In the genomic region with DNA sequence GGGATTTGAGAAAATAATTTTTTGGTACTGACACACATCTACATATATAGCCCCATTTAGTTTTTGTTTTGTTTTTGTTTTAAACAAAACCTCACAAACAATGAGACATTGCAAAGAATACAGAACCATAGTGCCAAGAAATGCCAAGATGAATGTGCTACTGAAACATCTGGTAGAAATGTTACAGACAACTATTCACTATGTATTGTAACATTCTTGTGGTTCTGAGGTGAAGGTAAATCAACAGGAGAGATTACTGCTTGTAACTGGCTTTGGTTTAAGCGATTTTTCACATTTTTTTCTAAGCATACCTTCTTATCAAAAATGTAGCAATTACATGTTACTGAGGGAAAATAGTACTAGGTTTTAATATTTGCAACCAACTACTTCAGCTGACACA, we compare ENCODE assay signal across 23 cellular contexts.
"Had no signal": no experiment of that assay in that cellular context is flagged by ENCODE, and none has a peak within 500 bp of the region (broad histone marks: within the 10 kb centered on the region; RNA-seq: fewer than 3 reads in every experiment).

No MANE protein-coding gene starts in this region.

- ATAC-seq: activated naive CD4-positive, alpha-beta T cell treated with anti-CD3 and anti-CD28 coated beads, Interleukin-2, amount 50 U/mL, for 72 hours; left lung; stimulated activated naive B cell treated with anti-CD40 and anti-IgM and Interleukin-4, amounts not matched to agents 10 μg/mL and 1 μg/mL and 100 μg/mL, for 72 hours had no signal

- H3K9me3 Mint-ChIP-seq: activated T-helper 1 cell treated with anti-CD3 and anti-CD28 coated beads, Interleukin-12 subunit alpha, Interleukin-12 subunit beta, Interleukin-2, Interleukin-4 antibody, amounts not matched to agents 30 ng/mL and 10 ng/mL and 1 ng/mL, durations not matched to agents 14 hours and 24 hours and 36 hours had no signal

- H3K36me3 Mint-ChIP-seq: activated naive CD4-positive, alpha-beta T cell treated with anti-CD3 and anti-CD28 coated beads, Interleukin-2, amount 50 U/mL, for 72 hours; stimulated activated naive B cell treated with anti-CD40 and anti-IgM and Interleukin-4, amounts not matched to agents 10 μg/mL and 1 μg/mL and 100 μg/mL, for 72 hours had no signal

- FAIRE-seq: keratinocyte, TTC549 had no signal

- H3K27ac ChIP-seq: brain microvascular endothelial cell, esophagus squamous epithelium, left lung, spleen, thoracic aorta had no signal

- H3K27me3 ChIP-seq: brain microvascular endothelial cell, esophagus squamous epithelium, left lung, spleen had no signal

- H3K4me3 ChIP-seq: esophagus squamous epithelium, left lung, spleen, thoracic aorta had no signal

- H3K4me3 Mint-ChIP-seq: activated T-helper 1 cell treated with anti-CD3 and anti-CD28 coated beads, Interleukin-12 subunit alpha, Interleukin-12 subunit beta, Interleukin-2, Interleukin-4 antibody, amounts not matched to agents 30 ng/mL and 10 ng/mL and 1 ng/mL, durations not matched to agents 14 hours and 24 hours and 36 hours; dendritic cell treated with granulocyte-macrophage colony-stimulating factor and Interleukin-4, amounts not matched to agents 40 ng/mL and 50 ng/mL, for 4 days; nephron; stimulated activated naive B cell treated with anti-CD40 and anti-IgM and Interleukin-4, amounts not matched to agents 10 μg/mL and 1 μg/mL and 100 μg/mL, for 72 hours; T-helper 2 cell treated with Interferon-gamma antibody and Interleukin-4, amounts not matched to agents 5 μg/mL and 100 μg/mL, for 36 hours had no signal

- H3K9me3 ChIP-seq: esophagus squamous epithelium, thoracic aorta had no signal

- H3K36me3 ChIP-seq: brain microvascular endothelial cell, esophagus squamous epithelium, left lung, spleen, thoracic aorta had no signal

- H3K4me1 ChIP-seq: esophagus squamous epithelium, left lung, spleen had no signal

- H3K27ac Mint-ChIP-seq: activated naive CD4-positive, alpha-beta T cell treated with anti-CD3 and anti-CD28 coated beads, Interleukin-2, amount 50 U/mL, for 72 hours; activated T-helper 1 cell treated with anti-CD3 and anti-CD28 coated beads, Interleukin-12 subunit alpha, Interleukin-12 subunit beta, Interleukin-2, Interleukin-4 antibody, amounts not matched to agents 30 ng/mL and 10 ng/mL and 1 ng/mL, durations not matched to agents 14 hours and 24 hours and 36 hours; dendritic cell treated with granulocyte-macrophage colony-stimulating factor and Interleukin-4, amounts not matched to agents 40 ng/mL and 50 ng/mL, for 4 days; nephron; stimulated activated naive B cell treated with anti-CD40 and anti-IgM and Interleukin-4, amounts not matched to agents 10 μg/mL and 1 μg/mL and 100 μg/mL, for 72 hours; T-helper 2 cell treated with Interferon-gamma antibody and Interleukin-4, amounts not matched to agents 5 μg/mL and 100 μg/mL, for 36 hours had no signal

- DNase-seq: activated CD4-positive, alpha-beta T cell treated with anti-CD3 and anti-CD28 coated beads, Interleukin-2, amount 50 U/mL, for 48 hours; activated gamma-delta T cell treated with Interleukin-2 at 50 U/mL for 16 hours; amniotic stem cell; brain microvascular endothelial cell; effector CD8-positive, alpha-beta T cell; esophagus squamous epithelium; foreskin fibroblast; hippocampal formation; left lung; midbrain; occipital lobe; posterior cingulate gyrus; retina; spleen; stimulated activated naive B cell treated with anti-CD40 and anti-IgM and Interleukin-4, amounts not matched to agents 10 μg/mL and 1 μg/mL and 100 μg/mL, for 72 hours had no signal

- H3K4me1 Mint-ChIP-seq: nephron; stimulated activated naive B cell treated with anti-CD40 and anti-IgM and Interleukin-4, amounts not matched to agents 10 μg/mL and 1 μg/mL and 100 μg/mL, for 72 hours had no signal

- H3K27me3 Mint-ChIP-seq: dendritic cell treated with granulocyte-macrophage colony-stimulating factor and Interleukin-4, amounts not matched to agents 40 ng/mL and 50 ng/mL, for 4 days; stimulated activated naive B cell treated with anti-CD40 and anti-IgM and Interleukin-4, amounts not matched to agents 10 μg/mL and 1 μg/mL and 100 μg/mL, for 72 hours had no signal
